Comparison of ENCODE assay signal across 1 cellular context in the genomic region with DNA sequence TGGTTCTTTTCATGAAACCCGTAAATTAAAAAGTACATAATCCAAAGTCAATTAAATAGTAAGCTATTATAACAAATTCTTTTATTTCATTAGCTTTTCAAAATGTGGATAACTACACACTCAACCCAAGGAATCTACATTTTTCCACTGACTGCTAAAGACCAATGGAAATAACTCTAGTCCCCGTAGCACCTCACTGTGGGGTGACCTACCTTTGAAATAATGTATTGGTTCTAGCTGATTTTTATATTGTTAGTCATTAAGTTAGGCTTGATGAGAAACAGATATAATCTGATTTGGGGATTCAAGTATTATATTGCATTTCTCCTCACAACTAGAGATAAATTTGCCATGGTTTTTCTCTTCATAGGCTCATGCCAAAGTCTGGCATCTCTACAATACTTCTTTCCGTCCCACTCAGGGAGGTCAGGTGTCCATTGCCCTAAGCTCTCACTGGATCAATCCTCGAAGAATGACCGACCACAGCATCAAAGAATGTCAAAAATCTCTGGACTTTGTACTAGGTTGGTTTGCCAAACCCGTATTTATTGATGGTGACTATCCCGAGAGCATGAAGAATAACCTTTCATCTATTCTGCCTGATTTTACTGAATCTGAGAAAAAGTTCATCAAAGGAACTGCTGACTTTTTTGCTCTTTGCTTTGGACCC.
TF ChIP-seq lines count a peak whose summit lies in the region.

No MANE protein-coding gene starts in this region.

TF ChIP-seq in liver, 16 proteins besides CTCF, POLR2A, EP300 and RAD21:
- TF ChIP-seq HNF4A (conservative IDR thresholded peaks at IDR 0.05) (peak; percentile 44 to 65), ZBTB33 (IDR thresholded peaks at IDR 0.05) (no peak)
